8 cellular contexts compared by ENCODE assay signal in genomic region chr5:52989025-52989780, GRCh38. TPM values are rescaled to one million over a fixed set of nuclear protein-coding genes. Genes with fewer than 3 reads are reported as not detected.
DNase-seq lines count a peak whose midpoint lies in the region; ATAC-seq and TF ChIP-seq lines count a peak whose summit lies in the region.

TSS of gene ITGA2 (plus strand) at chr5:52989352. CDS start at chr5:52989469, 117 bp downstream.

- intact Hi-C loops in adrenal gland (cut with DNase I) (no loop called here), prostate gland (cut with DNase I) (no loop called here)

- peaks cover 12 to 19% of the 10 kb centered on the region in 2 donors for H3K4me1 ChIP-seq in adrenal gland (replicated peaks in 1 of 2)
- peaks cover 2 to 10% of the 10 kb centered on the region in 2 donors for H3K4me1 ChIP-seq in right atrium auricular region
- no peaks in the 10 kb centered on the region for H3K4me1 ChIP-seq in prostate gland (replicated peaks)

- H3K4me3 ChIP-seq in GM12865 (ENCODE audit: low read depth, low read length) (peak within 1 kb of the TSS; percentile 48), adrenal gland (peak within 1 kb of the TSS; percentile 22 to 96 (median 72)), right atrium auricular region (peak within 1 kb of the TSS; percentile 54 to 62), prostate gland (peak within 1 kb of the TSS; percentile 53 to 57)

- 0 to 1% (median 0%) methylated on average over 16 to 64 of the region's 64 CpGs for WGBS in adrenal gland, 4 donors
- under 1% methylated on average over 38 of the region's 64 CpGs for WGBS in prostate gland

- peak; percentile 22 for DNase-seq in GM12865 (ENCODE audit: low read depth)
- peak; percentile 55 to 75 (median 65) for DNase-seq in adrenal gland
- DNase-seq in right atrium auricular region (ENCODE audit: low spot score) = no peak
- DNase-seq in prostate gland (ENCODE audit: low spot score) = peak; percentile 64
- no peak for DNase-seq in NCI-H446 (lab: John Stamatoyannopoulos, UW)
- no peak for DNase-seq in UCSD-AML1 (lab: John Stamatoyannopoulos, UW; ENCODE audit: unreplicated experiment)

- H3K27ac ChIP-seq in adrenal gland = peak within 1 kb of the TSS in 3 of 5 donors; percentile 51 to 71 (median 70)
- H3K27ac ChIP-seq in right atrium auricular region = peak within 1 kb of the TSS; percentile 33 to 50
- peak within 1 kb of the TSS; percentile 67 to 73 for H3K27ac ChIP-seq in prostate gland

- no peaks in the 10 kb centered on the region for H3K27me3 ChIP-seq in adrenal gland
- H3K27me3 ChIP-seq in right atrium auricular region = no peaks in the 10 kb centered on the region
- H3K27me3 ChIP-seq in prostate gland (replicated peaks; ENCODE audit: insufficient read depth) = no peaks in the 10 kb centered on the region

- ATAC-seq in HG02840 (IDR thresholded peaks at IDR 0.05; ENCODE audit: low FRiP score, unreplicated experiment) = peak; percentile 67

- H3K9me3 ChIP-seq in adrenal gland (replicated peaks in 1 of 3) = no peaks in the 10 kb centered on the region
- H3K9me3 ChIP-seq in right atrium auricular region = no peaks in the 10 kb centered on the region
- H3K9me3 ChIP-seq in prostate gland = no peaks in the 10 kb centered on the region

- TF ChIP-seq POLR2A in adrenal gland (IDR thresholded peaks at IDR 0.05) = peak in 1 of 2 donors; percentile 59
- TF ChIP-seq POLR2A in prostate gland (IDR thresholded peaks at IDR 0.05) = peak; percentile 59

- no peak for TF ChIP-seq CTCF in GM12865 (IDR thresholded peaks at IDR 0.05; ENCODE audit: insufficient read depth, low read depth, low read length, missing control alignments)
- no peak for TF ChIP-seq CTCF in adrenal gland (IDR thresholded peaks at IDR 0.05)
- no peak for TF ChIP-seq CTCF in right atrium auricular region (IDR thresholded peaks at IDR 0.05)
- no peak for TF ChIP-seq CTCF in prostate gland (IDR thresholded peaks at IDR 0.05)

- no peaks in the 10 kb centered on the region for H3K36me3 ChIP-seq in adrenal gland (replicated peaks in 1 of 2)
- H3K36me3 ChIP-seq in right atrium auricular region = no peaks in the 10 kb centered on the region
- no peaks in the 10 kb centered on the region for H3K36me3 ChIP-seq in prostate gland

TF ChIP-seq in PFSK-1, 5 proteins besides CTCF, POLR2A, EP300 and RAD21:
- 0 out of 2 replicates have a peak, but pooled peaks have one; percentile 41 for TF ChIP-seq TAF1 (IDR thresholded peaks at IDR 0.05; ENCODE audit: borderline replicate concordance, insufficient read depth, low read length)
- TF ChIP-seq REST (IDR thresholded peaks at IDR 0.05; ENCODE audit: insufficient read depth in 1 of 2, low read depth in 2 of 2, low read length in 2 of 2) = no peak
- TF ChIP-seq SIN3A (IDR thresholded peaks at IDR 0.05; ENCODE audit: borderline replicate concordance, insufficient read depth, low read length) = no peak; the same call in 1 of the 2 replicates
- peak; percentile 43 for TF ChIP-seq FOXP2 (optimal IDR thresholded peaks at IDR 0.05; ENCODE audit: borderline replicate concordance, extremely low read depth, extremely low read length, insufficient read depth)
- TF ChIP-seq POLR2AphosphoS5 (IDR thresholded peaks at IDR 0.05; ENCODE audit: low read depth, low read length) = peak; percentile 55
TF ChIP-seq in PFSK-1: peak in this region for 3.

RNA-seq across cellular contexts. Expression of gene ITGA2, which starts in this region (rescaled TPM):
- polyA plus RNA-seq in PFSK-1 (2012; ENCODE audit: insufficient read length, low read depth) = 9.8 TPM
- total RNA-seq in adrenal gland (100 to 1,000 TPM in 1 of 8 donors, 10 to 100 TPM in 7; 16.9 to 127 (median 21.8) TPM), right atrium auricular region (1 to 10 TPM; 1.5 to 2.3 TPM), prostate gland (10 to 100 TPM in 1 of 2 donors, 1 to 10 TPM in 1; 6.4 to 21.5 TPM)
- 10 to 100 TPM in 1 of 3 donors, 1 to 10 TPM in 2; 1.8 to 14.5 (median 2.3) TPM for polyA plus RNA-seq in adrenal gland

Comparison
In these comparisons a context has a peak if more than half of its experiments do, and no peak if none do; other contexts are left out.
1. DNase-seq: peak in GM12865 (single experiment), adrenal gland (7 of 7) and prostate gland (single experiment); none in right atrium auricular region (single experiment), NCI-H446 (0 of 2) and UCSD-AML1 (single experiment).
2. Peak in every context shown above with its lines, with median percentiles within 50 percentile points of each other: H3K4me3 ChIP-seq and H3K27ac ChIP-seq.